ENCODE assay signal across 1 cellular context in the genomic region with DNA sequence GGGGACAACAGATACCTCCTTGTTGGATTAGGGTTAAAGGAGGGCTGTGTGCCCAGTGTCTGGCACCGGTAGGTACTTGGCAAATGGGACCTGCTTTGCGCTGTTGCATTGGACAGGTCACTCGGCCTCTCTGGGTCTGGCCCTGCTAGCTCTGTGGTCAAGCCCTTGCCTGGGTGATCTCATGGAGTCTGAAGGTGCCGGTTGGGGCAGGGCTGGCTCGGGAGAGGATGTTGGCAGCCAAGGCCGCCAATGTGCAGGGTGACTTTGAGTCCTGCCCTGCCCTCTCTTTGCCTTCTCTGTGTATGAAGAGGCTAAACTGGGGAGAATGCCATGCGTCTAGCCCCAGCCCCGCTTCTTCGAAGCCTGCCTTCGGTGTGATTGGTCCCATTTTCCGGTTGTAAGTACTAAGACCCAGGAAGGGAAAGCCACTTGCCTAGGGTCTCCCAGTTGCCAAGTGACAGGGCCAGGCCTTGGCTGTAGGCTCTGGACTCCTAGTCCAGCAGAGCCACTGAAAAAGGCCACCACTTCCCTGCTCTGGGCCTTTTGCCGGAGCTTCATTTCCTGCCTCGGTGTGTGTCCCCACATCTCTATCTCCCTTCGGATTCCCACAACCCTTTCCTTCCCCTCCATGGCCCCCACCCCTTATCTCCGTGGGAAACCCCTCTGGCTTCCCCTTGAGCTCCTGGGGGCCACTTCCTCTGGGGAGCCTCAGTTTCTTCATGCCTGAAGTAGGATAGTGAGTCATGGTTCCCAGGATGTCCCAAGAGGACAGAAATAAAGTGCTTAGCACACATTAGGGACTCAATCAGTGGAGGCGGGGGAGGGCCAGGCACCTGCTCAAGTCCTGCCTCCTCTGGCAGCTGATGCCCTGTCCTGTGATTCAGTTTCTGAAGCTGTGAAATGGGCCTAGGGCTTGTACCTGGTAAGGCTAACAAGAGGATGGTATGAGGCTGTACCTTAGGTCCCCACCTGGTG.
TF ChIP-seq lines count a peak whose summit lies in the region.

No MANE protein-coding gene starts in this region.

TF ChIP-seq in HepG2, 621 proteins besides CTCF, POLR2A, EP300 and RAD21 (continues in another document):
- peak; percentile 88 for TF ChIP-seq ZNF629 (CRISPR knock-in tag; conservative IDR thresholded peaks at IDR 0.05)
- peak; percentile 38; the same call in 1 of the 2 replicates for TF ChIP-seq RBFOX2 (IDR thresholded peaks at IDR 0.05; ENCODE audit: low read depth, low read length)
- TF ChIP-seq, protein P1, sequence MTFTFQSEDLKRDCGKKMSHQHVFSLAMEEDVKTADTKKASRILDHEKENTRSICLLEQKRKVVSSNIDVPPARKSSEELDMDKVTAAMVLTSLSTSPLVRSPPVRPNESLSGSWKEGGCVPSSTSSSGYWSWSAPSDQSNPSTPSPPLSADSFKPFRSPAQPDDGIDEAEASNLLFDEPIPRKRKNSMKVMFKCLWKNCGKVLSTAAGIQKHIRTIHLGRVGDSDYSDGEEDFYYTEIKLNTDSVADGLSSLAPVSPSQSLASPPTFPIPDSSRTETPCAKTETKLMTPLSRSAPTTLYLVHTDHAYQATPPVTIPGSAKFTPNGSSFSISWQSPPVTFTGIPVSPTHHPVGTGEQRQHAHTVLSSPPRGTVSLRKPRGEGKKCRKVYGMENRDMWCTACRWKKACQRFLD (CRISPR knock-in tag; IDR thresholded peaks at IDR 0.05; ENCODE audit: borderline replicate concordance) = no peak
- peak; percentile 72 for TF ChIP-seq ZNF768 (CRISPR knock-in tag; IDR thresholded peaks at IDR 0.05)
- TF ChIP-seq STAG1 (CRISPR knock-in tag; IDR thresholded peaks at IDR 0.05) = peak; percentile 33; the same call in 1 of the 2 replicates
- TF ChIP-seq ZKSCAN1 (IDR thresholded peaks at IDR 0.05; ENCODE audit: low read length) = peak; percentile 23; the same call in 1 of the 2 replicates
- TF ChIP-seq, protein P2, sequence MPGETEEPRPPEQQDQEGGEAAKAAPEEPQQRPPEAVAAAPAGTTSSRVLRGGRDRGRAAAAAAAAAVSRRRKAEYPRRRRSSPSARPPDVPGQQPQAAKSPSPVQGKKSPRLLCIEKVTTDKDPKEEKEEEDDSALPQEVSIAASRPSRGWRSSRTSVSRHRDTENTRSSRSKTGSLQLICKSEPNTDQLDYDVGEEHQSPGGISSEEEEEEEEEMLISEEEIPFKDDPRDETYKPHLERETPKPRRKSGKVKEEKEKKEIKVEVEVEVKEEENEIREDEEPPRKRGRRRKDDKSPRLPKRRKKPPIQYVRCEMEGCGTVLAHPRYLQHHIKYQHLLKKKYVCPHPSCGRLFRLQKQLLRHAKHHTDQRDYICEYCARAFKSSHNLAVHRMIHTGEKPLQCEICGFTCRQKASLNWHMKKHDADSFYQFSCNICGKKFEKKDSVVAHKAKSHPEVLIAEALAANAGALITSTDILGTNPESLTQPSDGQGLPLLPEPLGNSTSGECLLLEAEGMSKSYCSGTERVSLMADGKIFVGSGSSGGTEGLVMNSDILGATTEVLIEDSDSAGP (CRISPR knock-in tag; IDR thresholded peaks at IDR 0.05; ENCODE audit: borderline replicate concordance) = 0 out of 2 replicates have a peak, but pooled peaks have one; percentile 8
- no peak for TF ChIP-seq ZNF331 (CRISPR knock-in tag; IDR thresholded peaks at IDR 0.05)
- TF ChIP-seq ZMYM4 (CRISPR knock-in tag; IDR thresholded peaks at IDR 0.05) = 0 out of 2 replicates have a peak, but pooled peaks have one; percentile 18
- TF ChIP-seq KLF6 (CRISPR knock-in tag; IDR thresholded peaks at IDR 0.05) = 0 out of 2 replicates have a peak, but pooled peaks have one; percentile 8
- TF ChIP-seq, protein P3, sequence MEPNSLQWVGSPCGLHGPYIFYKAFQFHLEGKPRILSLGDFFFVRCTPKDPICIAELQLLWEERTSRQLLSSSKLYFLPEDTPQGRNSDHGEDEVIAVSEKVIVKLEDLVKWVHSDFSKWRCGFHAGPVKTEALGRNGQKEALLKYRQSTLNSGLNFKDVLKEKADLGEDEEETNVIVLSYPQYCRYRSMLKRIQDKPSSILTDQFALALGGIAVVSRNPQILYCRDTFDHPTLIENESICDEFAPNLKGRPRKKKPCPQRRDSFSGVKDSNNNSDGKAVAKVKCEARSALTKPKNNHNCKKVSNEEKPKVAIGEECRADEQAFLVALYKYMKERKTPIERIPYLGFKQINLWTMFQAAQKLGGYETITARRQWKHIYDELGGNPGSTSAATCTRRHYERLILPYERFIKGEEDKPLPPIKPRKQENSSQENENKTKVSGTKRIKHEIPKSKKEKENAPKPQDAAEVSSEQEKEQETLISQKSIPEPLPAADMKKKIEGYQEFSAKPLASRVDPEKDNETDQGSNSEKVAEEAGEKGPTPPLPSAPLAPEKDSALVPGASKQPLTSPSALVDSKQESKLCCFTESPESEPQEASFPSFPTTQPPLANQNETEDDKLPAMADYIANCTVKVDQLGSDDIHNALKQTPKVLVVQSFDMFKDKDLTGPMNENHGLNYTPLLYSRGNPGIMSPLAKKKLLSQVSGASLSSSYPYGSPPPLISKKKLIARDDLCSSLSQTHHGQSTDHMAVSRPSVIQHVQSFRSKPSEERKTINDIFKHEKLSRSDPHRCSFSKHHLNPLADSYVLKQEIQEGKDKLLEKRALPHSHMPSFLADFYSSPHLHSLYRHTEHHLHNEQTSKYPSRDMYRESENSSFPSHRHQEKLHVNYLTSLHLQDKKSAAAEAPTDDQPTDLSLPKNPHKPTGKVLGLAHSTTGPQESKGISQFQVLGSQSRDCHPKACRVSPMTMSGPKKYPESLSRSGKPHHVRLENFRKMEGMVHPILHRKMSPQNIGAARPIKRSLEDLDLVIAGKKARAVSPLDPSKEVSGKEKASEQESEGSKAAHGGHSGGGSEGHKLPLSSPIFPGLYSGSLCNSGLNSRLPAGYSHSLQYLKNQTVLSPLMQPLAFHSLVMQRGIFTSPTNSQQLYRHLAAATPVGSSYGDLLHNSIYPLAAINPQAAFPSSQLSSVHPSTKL (CRISPR knock-in tag; IDR thresholded peaks at IDR 0.05) = no peak
- TF ChIP-seq, protein P4, sequence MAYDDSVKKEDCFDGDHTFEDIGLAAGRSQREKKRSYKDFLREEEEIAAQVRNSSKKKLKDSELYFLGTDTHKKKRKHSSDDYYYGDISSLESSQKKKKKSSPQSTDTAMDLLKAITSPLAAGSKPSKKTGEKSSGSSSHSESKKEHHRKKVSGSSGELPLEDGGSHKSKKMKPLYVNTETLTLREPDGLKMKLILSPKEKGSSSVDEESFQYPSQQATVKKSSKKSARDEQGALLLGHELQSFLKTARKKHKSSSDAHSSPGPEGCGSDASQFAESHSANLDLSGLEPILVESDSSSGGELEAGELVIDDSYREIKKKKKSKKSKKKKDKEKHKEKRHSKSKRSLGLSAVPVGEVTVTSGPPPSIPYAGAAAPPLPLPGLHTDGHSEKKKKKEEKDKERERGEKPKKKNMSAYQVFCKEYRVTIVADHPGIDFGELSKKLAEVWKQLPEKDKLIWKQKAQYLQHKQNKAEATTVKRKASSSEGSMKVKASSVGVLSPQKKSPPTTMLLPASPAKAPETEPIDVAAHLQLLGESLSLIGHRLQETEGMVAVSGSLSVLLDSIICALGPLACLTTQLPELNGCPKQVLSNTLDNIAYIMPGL (CRISPR knock-in tag; IDR thresholded peaks at IDR 0.05; ENCODE audit: borderline replicate concordance in 1 of 2, low read depth in 1 of 2) = no peak
- no peak for TF ChIP-seq ETV5 (CRISPR knock-in tag; IDR thresholded peaks at IDR 0.05; ENCODE audit: borderline replicate concordance)
- TF ChIP-seq TBX3 (IDR thresholded peaks at IDR 0.05; ENCODE audit: borderline replicate concordance) = no peak
- TF ChIP-seq ZSCAN22 (CRISPR knock-in tag; IDR thresholded peaks at IDR 0.05) = no peak
- no peak for TF ChIP-seq SUZ12 (IDR thresholded peaks at IDR 0.05; ENCODE audit: low read depth, low read length)
- TF ChIP-seq HMGXB3 (CRISPR knock-in tag; IDR thresholded peaks at IDR 0.05; ENCODE audit: borderline replicate concordance) = no peak
- 0 out of 2 replicates have a peak, but pooled peaks have one; percentile 38 for TF ChIP-seq ZFX (CRISPR knock-in tag; IDR thresholded peaks at IDR 0.05; ENCODE audit: low read depth)
- no peak for TF ChIP-seq CENPX (CRISPR knock-in tag; IDR thresholded peaks at IDR 0.05)
- 0 out of 2 replicates have a peak, but pooled peaks have one; percentile 33 for TF ChIP-seq ARID4A (CRISPR knock-in tag; IDR thresholded peaks at IDR 0.05; ENCODE audit: borderline replicate concordance)
- TF ChIP-seq, protein P5, sequence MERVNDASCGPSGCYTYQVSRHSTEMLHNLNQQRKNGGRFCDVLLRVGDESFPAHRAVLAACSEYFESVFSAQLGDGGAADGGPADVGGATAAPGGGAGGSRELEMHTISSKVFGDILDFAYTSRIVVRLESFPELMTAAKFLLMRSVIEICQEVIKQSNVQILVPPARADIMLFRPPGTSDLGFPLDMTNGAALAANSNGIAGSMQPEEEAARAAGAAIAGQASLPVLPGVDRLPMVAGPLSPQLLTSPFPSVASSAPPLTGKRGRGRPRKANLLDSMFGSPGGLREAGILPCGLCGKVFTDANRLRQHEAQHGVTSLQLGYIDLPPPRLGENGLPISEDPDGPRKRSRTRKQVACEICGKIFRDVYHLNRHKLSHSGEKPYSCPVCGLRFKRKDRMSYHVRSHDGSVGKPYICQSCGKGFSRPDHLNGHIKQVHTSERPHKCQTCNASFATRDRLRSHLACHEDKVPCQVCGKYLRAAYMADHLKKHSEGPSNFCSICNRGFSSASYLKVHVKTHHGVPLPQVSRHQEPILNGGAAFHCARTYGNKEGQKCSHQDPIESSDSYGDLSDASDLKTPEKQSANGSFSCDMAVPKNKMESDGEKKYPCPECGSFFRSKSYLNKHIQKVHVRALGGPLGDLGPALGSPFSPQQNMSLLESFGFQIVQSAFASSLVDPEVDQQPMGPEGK (CRISPR knock-in tag; IDR thresholded peaks at IDR 0.05) = 0 out of 2 replicates have a peak, but pooled peaks have one; percentile 6
- TF ChIP-seq TBX2 (CRISPR knock-in tag; IDR thresholded peaks at IDR 0.05; ENCODE audit: borderline replicate concordance) = 0 out of 2 replicates have a peak, but pooled peaks have one; percentile 20
- TF ChIP-seq FOSL2 (CRISPR knock-in tag; IDR thresholded peaks at IDR 0.05) = peak; percentile 34
- TF ChIP-seq ETS1 (CRISPR knock-in tag; IDR thresholded peaks at IDR 0.05) = no peak
